ENCODE assay signal across 23 cellular contexts in the genomic region with DNA sequence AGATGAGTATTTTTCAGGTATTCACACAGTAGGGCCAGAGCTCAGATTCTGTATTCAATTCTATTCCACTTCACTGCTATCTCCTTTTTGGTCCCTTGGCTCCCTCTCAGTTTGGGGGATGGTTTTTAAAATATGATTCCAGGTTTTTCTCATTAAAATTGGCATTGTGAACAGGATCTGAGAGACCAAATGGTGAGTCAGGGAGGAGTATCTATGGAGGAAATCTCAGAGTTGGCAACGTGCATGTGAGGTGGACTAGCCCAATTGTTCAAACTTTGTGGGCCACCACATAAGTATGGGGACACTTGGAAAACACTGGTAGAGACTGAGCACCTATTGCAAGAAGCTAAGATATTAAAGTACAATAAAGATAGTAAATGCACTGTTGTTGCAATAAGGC. TPM values are rescaled to one million over a fixed set of nuclear protein-coding genes. Genes with fewer than 3 reads are reported as not detected.
DNase-seq lines count a peak whose midpoint lies in the region; ATAC-seq and TF ChIP-seq lines count a peak whose summit lies in the region.
"Had no signal": no experiment of that assay in that cellular context is flagged by ENCODE, and none has a peak within 500 bp of the region (broad histone marks: within the 10 kb centered on the region; RNA-seq: fewer than 3 reads in every experiment).

No MANE protein-coding gene starts in this region.

- no peak overlapping the region for H3K4me3 Mint-ChIP-seq in MCF 10A (ENCODE audit: unreplicated experiment)
- H3K4me3 Mint-ChIP-seq: CD8-positive, alpha-beta memory T cell had no signal

- H3K4me1 Mint-ChIP-seq in MCF 10A (ENCODE audit: insufficient read depth, unreplicated experiment): no peaks in the 10 kb centered on the region
- H3K4me1 Mint-ChIP-seq: CD8-positive, alpha-beta memory T cell had no signal

- TF ChIP-seq RAD21 in SK-N-SH (IDR thresholded peaks at IDR 0.05; ENCODE audit: low read length): no peak

- H3K36me3 ChIP-seq in mammary epithelial cell (ENCODE audit: insufficient read depth, low read length): no peaks in the 10 kb centered on the region
- H3K36me3 ChIP-seq in SK-N-SH (replicated peaks in 1 of 2; ENCODE audit: control insufficient read depth in 1 of 2, insufficient read depth in 2 of 2, low read length in 1 of 2): no peaks in the 10 kb centered on the region
- H3K36me3 ChIP-seq in MM.1S (replicated peaks; ENCODE audit: insufficient read depth, low read length): no peaks in the 10 kb centered on the region
- no peaks in the 10 kb centered on the region for H3K36me3 ChIP-seq in vagina

- H4K20me1 ChIP-seq in mammary epithelial cell (ENCODE audit: insufficient read depth, low read length) (no peaks in the 10 kb centered on the region), SK-N-SH (ENCODE audit: insufficient read depth) (no peaks in the 10 kb centered on the region), MM.1S (ENCODE audit: insufficient read depth, low read length) (no peaks in the 10 kb centered on the region)

- in situ Hi-C loops in mammary epithelial cell (cut with MboI; ENCODE audit: low sequenced_read_pairs in 2 of 2): no loop called here

- intact Hi-C loops in MCF 10A (cut with micrococcal nuclease) (no loop called here), mammary epithelial cell (cut with micrococcal nuclease) (no loop called here), vagina (cut with DNase I) (no loop called here)

- BruUV-seq in MCF 10A (replicated peaks; lab: Mats Ljungman, UMichigan) (no TSS peak), mammary epithelial cell (replicated peaks; lab: Mats Ljungman, UMichigan) (no TSS peak)

- H3K4me1 ChIP-seq in mammary epithelial cell (ENCODE audit: insufficient read depth, low read length) (no peaks in the 10 kb centered on the region), SK-N-SH (ENCODE audit: control insufficient read depth in 1 of 2, insufficient read depth in 2 of 2, low read depth in 1 of 2, low read length in 1 of 2) (no peaks in the 10 kb centered on the region), MM.1S (ENCODE audit: low read length) (no peaks in the 10 kb centered on the region), vagina (no peaks in the 10 kb centered on the region)

- H3K79me2 ChIP-seq in mammary epithelial cell (ENCODE audit: insufficient read depth, low read length): no peaks in the 10 kb centered on the region
- no peaks in the 10 kb centered on the region for H3K79me2 ChIP-seq in SK-N-SH (ENCODE audit: insufficient read depth)
- H3K79me2 ChIP-seq in MM.1S (ENCODE audit: low read length): no peaks in the 10 kb centered on the region

- no peaks in the 10 kb centered on the region for H3K9me2 ChIP-seq in SK-N-SH
- no peaks in the 10 kb centered on the region for H3K9me2 ChIP-seq in MM.1S (replicated peaks; ENCODE audit: insufficient read depth, low read length)

- POLR2A ChIA-PET in MCF 10A (lab: Yijun Ruan, JAX) (no interaction called here), SK-N-SH (lab: Yijun Ruan, JAX) (no interaction called here)

- no peak for TF ChIP-seq CTCF in MCF 10A (IDR thresholded peaks at IDR 0.05; ENCODE audit: unreplicated experiment)
- no peak for TF ChIP-seq CTCF in mammary epithelial cell (conservative IDR thresholded peaks at IDR 0.05 in 1 of 2, IDR thresholded peaks at IDR 0.05 in 1 of 2; ENCODE audit: extremely low read depth in 1 of 2, insufficient read depth in 1 of 2, low read depth in 1 of 2, low read length in 2 of 2)
- TF ChIP-seq CTCF in SK-N-SH (IDR thresholded peaks at IDR 0.05): no peak
- no peak for TF ChIP-seq CTCF in MM.1S (IDR thresholded peaks at IDR 0.05; ENCODE audit: low read length)
- no peak for TF ChIP-seq CTCF in vagina (IDR thresholded peaks at IDR 0.05)

- H3K27ac ChIP-seq in mammary epithelial cell (ENCODE audit: insufficient read depth, low read depth, low read length) (no peak overlapping the region), SK-N-SH (ENCODE audit: low read depth in 2 of 2, low read length in 1 of 2) (no peak overlapping the region), MM.1S (ENCODE audit: low read length) (no peak overlapping the region), vagina (no peak overlapping the region)
- H3K27ac ChIP-seq: C4-2B had no signal

- DNase-seq in MCF 10A (ENCODE audit: unreplicated experiment): peak; percentile 4
- no peak for DNase-seq in mammary epithelial cell
- DNase-seq in SK-N-SH: no peak
- DNase-seq in fibroblast of peridontal ligament (ENCODE audit: extremely low read depth): peak; percentile 28
- no peak for DNase-seq in NCI-H1694 treated with DMSO at 0.1 percent for 48 hours (lab: John Stamatoyannopoulos, UW)
- no peak for DNase-seq in MM.1S
- DNase-seq in vagina (ENCODE audit: extremely low spot score in 2 of 2): no peak
- DNase-seq: 8988T; Calu3; CD8-positive, alpha-beta memory T cell; DMS53; GF-D8; Kasumi-1; NCI-H1092 treated with DMSO at 0.1 percent for 48 hours; NCI-H1436 treated with DMSO at 0.1 percent for 48 hours; NCI-H2029 treated with DMSO at 0.1 percent for 48 hours; NCI-H226; NCI-H510A treated with DMSO at 0.1 percent for 48 hours; NCI-H748 treated with DMSO at 0.1 percent for 48 hours; SIG-M5 had no signal

- H3K4me3 ChIP-seq in mammary epithelial cell (replicated peaks in 1 of 3; ENCODE audit: insufficient read depth in 1 of 3, low read depth in 2 of 3, low read length in 3 of 3): no peak overlapping the region
- no peak overlapping the region for H3K4me3 ChIP-seq in SK-N-SH (ENCODE audit: low read depth in 2 of 2, low read length in 1 of 2)
- no peak overlapping the region for H3K4me3 ChIP-seq in MM.1S (ENCODE audit: low read length)
- H3K4me3 ChIP-seq in vagina: no peak overlapping the region

- TF ChIP-seq POLR2A in vagina (IDR thresholded peaks at IDR 0.05): no peak

- H3F3A ChIP-seq in SK-N-SH (replicated peaks; ENCODE audit: insufficient read depth): no peaks in the 10 kb centered on the region
- no peaks in the 10 kb centered on the region for H3F3A ChIP-seq in MM.1S (ENCODE audit: insufficient read depth, low read length)

- H3K9me3 ChIP-seq in mammary epithelial cell (replicated peaks; ENCODE audit: insufficient read depth, low read length) (no peaks in the 10 kb centered on the region), SK-N-SH (no peaks in the 10 kb centered on the region), MM.1S (replicated peaks; ENCODE audit: insufficient read depth, low read length) (no peaks in the 10 kb centered on the region), vagina (no peaks in the 10 kb centered on the region)

- dilution Hi-C loops in mammary epithelial cell (cut with HindIII; ENCODE audit: low sequenced_read_pairs): no loop called here

- H3K4me2 ChIP-seq in mammary epithelial cell (ENCODE audit: insufficient read depth, low read depth, low read length): no peak overlapping the region
- H3K4me2 ChIP-seq in SK-N-SH: no peak overlapping the region
- no peak overlapping the region for H3K4me2 ChIP-seq in MM.1S (ENCODE audit: low read depth, low read length)

- H3K36me3 Mint-ChIP-seq in MCF 10A (ENCODE audit: insufficient read depth, unreplicated experiment): no peaks in the 10 kb centered on the region
- H3K36me3 Mint-ChIP-seq: CD8-positive, alpha-beta memory T cell had no signal

- TF ChIP-seq EP300 in SK-N-SH (IDR thresholded peaks at IDR 0.05; ENCODE audit: borderline replicate concordance in 1 of 2, low read depth in 1 of 2, low read length in 1 of 2): no peak

- no peak for ATAC-seq in GM18519 (IDR thresholded peaks at IDR 0.05; ENCODE audit: low FRiP score, unreplicated experiment)
- ATAC-seq: Panc1 had no signal

- H3K27me3 ChIP-seq in mammary epithelial cell (ENCODE audit: insufficient read depth, low read length) (no peaks in the 10 kb centered on the region), SK-N-SH (ENCODE audit: insufficient read depth) (no peaks in the 10 kb centered on the region), MM.1S (replicated peaks; ENCODE audit: insufficient read depth, low read length) (no peaks in the 10 kb centered on the region), vagina (no peaks in the 10 kb centered on the region)

- no peak overlapping the region for H2AFZ ChIP-seq in mammary epithelial cell (ENCODE audit: low read depth, low read length)
- no peak overlapping the region for H2AFZ ChIP-seq in SK-N-SH (ENCODE audit: low read depth)
- no peak overlapping the region for H2AFZ ChIP-seq in MM.1S (ENCODE audit: low read length)

- H3K27me3 Mint-ChIP-seq in MCF 10A (ENCODE audit: insufficient read depth, unreplicated experiment): no peaks in the 10 kb centered on the region

- WGBS in mammary epithelial cell (ENCODE audit: low coverage, missing lambda C conversion rate): 62% methylated on average over 1 of the region's 1 CpG
- 0% methylated on average over 1 of the region's 1 CpG for WGBS in SK-N-SH (ENCODE audit: low lambda C conversion rate)

- no peak overlapping the region for H3K9ac ChIP-seq in mammary epithelial cell (ENCODE audit: insufficient read depth, low read length)
- no peak overlapping the region for H3K9ac ChIP-seq in SK-N-SH
- no peak overlapping the region for H3K9ac ChIP-seq in MM.1S (ENCODE audit: low read length)

- no peak overlapping the region for H3K27ac Mint-ChIP-seq in MCF 10A (ENCODE audit: low read depth, unreplicated experiment)
- H3K27ac Mint-ChIP-seq: CD8-positive, alpha-beta memory T cell had no signal

- H3K9me3 Mint-ChIP-seq in MCF 10A (ENCODE audit: unreplicated experiment): no peaks in the 10 kb centered on the region

- CTCF ChIA-PET in MCF 10A (lab: Yijun Ruan, JAX) (no interaction called here), mammary epithelial cell (lab: Charles Lee; ENCODE audit: low non-redundant PET) (no interaction called here), SK-N-SH (lab: Yijun Ruan, JAX) (no interaction called here)

TF ChIP-seq in SK-N-SH, 30 proteins besides CTCF, POLR2A, EP300 and RAD21 (continues in another document):
- TF ChIP-seq, protein P1, sequence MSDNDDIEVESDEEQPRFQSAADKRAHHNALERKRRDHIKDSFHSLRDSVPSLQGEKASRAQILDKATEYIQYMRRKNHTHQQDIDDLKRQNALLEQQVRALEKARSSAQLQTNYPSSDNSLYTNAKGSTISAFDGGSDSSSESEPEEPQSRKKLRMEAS (IDR thresholded peaks at IDR 0.05; ENCODE audit: low read depth): no peak

RNA-seq across cellular contexts. Expression of a gene that starts 53.9 kb away (rescaled TPM):
- total RNA-seq in MCF 10A (2022): 35.8 and 41.9 TPM in 2 replicates
- total RNA-seq in mammary epithelial cell: 10 to 100 TPM; 31.0 to 37.0 TPM
- 12.9 TPM for polyA plus RNA-seq in mammary epithelial cell
- 30.9 TPM for polyA minus RNA-seq in mammary epithelial cell
- 20.6 and 35.4 TPM in 2 replicates for polyA plus RNA-seq in SK-N-SH (2012; rRNA removed)
- 11.3 and 11.9 TPM in 2 replicates for polyA plus RNA-seq in SK-N-SH (2012; cell fraction: cytosol; rRNA removed)
- 109 and 198 TPM in 2 replicates for polyA plus RNA-seq in SK-N-SH (2012; cell fraction: nucleus; rRNA removed)
- 60.4 TPM for total RNA-seq in vagina

Comparison
In these comparisons a context has a peak if more than half of its experiments do, and no peak if none do; other contexts are left out.
1. DNase-seq: peak in MCF 10A (single experiment) and fibroblast of peridontal ligament (single experiment); none in mammary epithelial cell (single experiment), SK-N-SH (single experiment), NCI-H1694 treated with DMSO at 0.1 percent for 48 hours (single experiment), MM.1S (single experiment) and vagina (0 of 2).